20 cellular contexts compared by ENCODE assay signal in the genomic region with DNA sequence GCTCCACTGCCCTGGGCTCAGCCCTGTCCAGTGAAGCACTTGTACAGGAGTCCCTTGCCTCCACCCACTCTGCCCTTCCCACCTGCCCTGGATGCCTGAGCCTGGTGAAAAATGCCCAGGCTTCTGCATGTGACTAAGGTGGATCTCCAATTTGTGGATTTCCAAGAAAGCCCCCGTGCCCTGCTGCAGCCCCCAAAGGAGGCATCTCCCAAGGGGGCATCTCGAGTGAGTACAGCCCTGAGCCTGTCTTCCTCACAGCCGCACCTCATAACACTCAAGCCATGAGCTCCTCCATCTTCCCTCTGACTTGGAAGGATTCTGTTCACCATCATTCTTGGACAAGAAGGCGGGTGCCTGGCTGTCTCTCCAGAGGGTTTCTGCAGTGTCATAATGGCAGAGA.
"Had no signal": no experiment of that assay in that cellular context is flagged by ENCODE, and none has a peak within 500 bp of the region (broad histone marks: within the 10 kb centered on the region; RNA-seq: fewer than 3 reads in every experiment).

No MANE protein-coding gene starts in this region.

- DNase-seq: central memory CD4-positive, alpha-beta T cell; effector memory CD8-positive, alpha-beta T cell; esophagus squamous epithelium; foreskin fibroblast; glutamatergic neuron; left colon; left ventricle myocardium superior; mesenchymal stem cell; midbrain; stimulated activated CD4-positive, alpha-beta T cell treated with anti-CD3 and anti-CD28 coated beads, Interleukin-2, amount 100 ng/mL, for 24 hours; stimulated activated CD4-positive, alpha-beta T cell treated with anti-CD3 and anti-CD28 coated beads, Interleukin-4, amount 100 ng/mL, for 4 hours; stimulated activated naive B cell treated with anti-CD40 and anti-IgM and Interleukin-4, amounts not matched to agents 10 μg/mL and 1 μg/mL and 100 μg/mL, for 72 hours; stimulated activated naive CD8-positive, alpha-beta T cell treated with anti-CD3 and anti-CD28 coated beads, Interleukin-15, amount 100 ng/mL, for 72 hours; transverse colon had no signal

- H3K4me1 ChIP-seq: esophagus squamous epithelium, gastroesophageal sphincter, transverse colon had no signal

- H3K27ac ChIP-seq: epithelial cell of prostate, esophagus squamous epithelium, gastroesophageal sphincter, neutrophil, thoracic aorta, transverse colon had no signal

- H3K9me3 ChIP-seq: neutrophil, thoracic aorta, transverse colon had no signal

- H3K27me3 ChIP-seq: neutrophil had no signal

- ATAC-seq: effector memory CD8-positive, alpha-beta T cell; gastroesophageal sphincter; left colon; left ventricle myocardium superior; sciatic nerve; stimulated activated naive B cell treated with anti-CD40 and anti-IgM and Interleukin-4, amounts not matched to agents 10 μg/mL and 1 μg/mL and 100 μg/mL, for 72 hours; stimulated activated naive CD8-positive, alpha-beta T cell treated with anti-CD3 and anti-CD28 coated beads, Interleukin-15, amount 100 ng/mL, for 72 hours had no signal

- H3K4me3 ChIP-seq: esophagus squamous epithelium, gastroesophageal sphincter, lung, thoracic aorta, transverse colon had no signal

- H3K36me3 ChIP-seq: esophagus squamous epithelium, gastroesophageal sphincter, neutrophil, thoracic aorta, transverse colon had no signal
